ENCODE assay signal across 24 cellular contexts in the genomic region with DNA sequence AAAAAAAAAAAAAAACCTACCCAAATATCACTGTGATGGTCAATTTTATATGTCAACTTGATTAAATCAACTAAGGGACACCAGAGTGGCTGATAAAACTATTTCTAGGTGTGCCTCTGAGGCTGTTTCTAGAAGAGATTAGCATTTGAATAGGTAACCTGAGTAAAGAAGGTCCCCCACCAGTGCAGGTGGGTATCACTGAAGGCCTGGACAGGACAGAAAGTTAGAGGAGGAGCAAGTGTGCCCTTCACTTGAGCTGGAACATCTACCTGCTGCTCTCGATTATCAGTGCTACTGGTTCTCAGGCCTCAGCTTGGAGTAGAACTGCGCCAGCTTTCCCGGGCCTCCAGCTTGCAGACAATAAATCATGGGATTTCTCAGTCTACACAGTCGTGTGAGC.
"Had no signal": no experiment of that assay in that cellular context is flagged by ENCODE, and none has a peak within 500 bp of the region (broad histone marks: within the 10 kb centered on the region; RNA-seq: fewer than 3 reads in every experiment).

No MANE protein-coding gene starts in this region.

- H3K27ac ChIP-seq: cardiac muscle cell had no signal

- ATAC-seq: activated naive CD8-positive, alpha-beta T cell treated with anti-CD3 and anti-CD28 coated beads, Interleukin-2, amount 50 U/mL, for 24 hours; HepG2 had no signal

- DNase-seq: activated B cell treated with CpG ODN at 0.5 μM for 24 hours; activated CD4-positive, alpha-beta memory T cell treated with anti-CD3 and anti-CD28 coated beads for 36 hours; activated CD4-positive, alpha-beta T cell treated with anti-CD3 and anti-CD28 coated beads for 1 hour; activated CD4-positive, alpha-beta T cell treated with anti-CD3 and anti-CD28 coated beads, Interleukin-2, amount 10 ng/mL, durations not matched to agents 7 days and 5 days; activated CD8-positive, alpha-beta memory T cell treated with anti-CD3 and anti-CD28 coated beads, Interleukin-2, amount 50 U/mL, for 4 hours; activated naive CD4-positive, alpha-beta T cell; activated naive CD8-positive, alpha-beta T cell treated with anti-CD3 and anti-CD28 coated beads, Interleukin-2, amount 50 U/mL, for 24 hours; amniotic stem cell; MM.1S; NCI-H1105; NCI-H1436; NCI-H1694 treated with DMSO at 0.1 percent for 48 hours; NCI-H2029 treated with DMSO at 0.1 percent for 48 hours; NCI-H510A treated with DMSO at 0.1 percent for 48 hours; NCI-H69; NK-92 treated with Interleukin-12 subunit alpha and Interleukin-12 subunit beta, amount 100 ng/mL, for 24 hours; SHP77 had no signal

- H3K4me3 Mint-ChIP-seq: activated B cell treated with CpG ODN at 0.5 μM for 24 hours; activated CD4-positive, alpha-beta memory T cell treated with anti-CD3 and anti-CD28 coated beads for 36 hours; activated CD4-positive, alpha-beta T cell treated with anti-CD3 and anti-CD28 coated beads, Interleukin-2, amount 10 ng/mL, durations not matched to agents 7 days and 5 days; activated naive CD4-positive, alpha-beta T cell treated with anti-CD3 and anti-CD28 coated beads, Interleukin-2, amount 50 U/mL, for 24 hours; activated naive CD8-positive, alpha-beta T cell treated with anti-CD3 and anti-CD28 coated beads, Interleukin-2, amount 50 U/mL, for 24 hours; brain; T-helper 1 cell treated with Interleukin-12 subunit alpha and Interleukin-12 subunit beta and Interleukin-4 antibody, amounts not matched to agents 30 μg/mL and 1 μg/mL, for 36 hours had no signal

- H3K36me3 ChIP-seq: cardiac muscle cell had no signal

- H3K27ac Mint-ChIP-seq: activated CD4-positive, alpha-beta memory T cell treated with anti-CD3 and anti-CD28 coated beads for 36 hours; activated CD4-positive, alpha-beta T cell treated with anti-CD3 and anti-CD28 coated beads, Interleukin-2, amount 10 ng/mL, durations not matched to agents 7 days and 5 days; activated naive CD4-positive, alpha-beta T cell treated with anti-CD3 and anti-CD28 coated beads, Interleukin-2, amount 50 U/mL, for 24 hours; activated naive CD8-positive, alpha-beta T cell treated with anti-CD3 and anti-CD28 coated beads, Interleukin-2, amount 50 U/mL, for 24 hours; brain; T-helper 1 cell treated with Interleukin-12 subunit alpha and Interleukin-12 subunit beta and Interleukin-4 antibody, amounts not matched to agents 30 μg/mL and 1 μg/mL, for 36 hours had no signal

- H3K27me3 Mint-ChIP-seq: activated B cell treated with CpG ODN at 0.5 μM for 24 hours; activated CD4-positive, alpha-beta memory T cell treated with anti-CD3 and anti-CD28 coated beads for 36 hours; brain had no signal

- FAIRE-seq: astrocyte, HepG2, RCC 7860 had no signal

- H3K9me3 Mint-ChIP-seq: activated B cell treated with CpG ODN at 0.5 μM for 24 hours; activated CD4-positive, alpha-beta T cell treated with anti-CD3 and anti-CD28 coated beads, Interleukin-2, amount 10 ng/mL, durations not matched to agents 7 days and 5 days; activated naive CD4-positive, alpha-beta T cell treated with anti-CD3 and anti-CD28 coated beads, Interleukin-2, amount 50 U/mL, for 24 hours; activated naive CD8-positive, alpha-beta T cell treated with anti-CD3 and anti-CD28 coated beads, Interleukin-2, amount 50 U/mL, for 24 hours; T-helper 1 cell treated with Interleukin-12 subunit alpha and Interleukin-12 subunit beta and Interleukin-4 antibody, amounts not matched to agents 30 μg/mL and 1 μg/mL, for 36 hours had no signal

- H3K4me3 ChIP-seq: cardiac muscle cell had no signal

- H3K36me3 Mint-ChIP-seq: activated CD4-positive, alpha-beta memory T cell treated with anti-CD3 and anti-CD28 coated beads for 36 hours; activated naive CD4-positive, alpha-beta T cell treated with anti-CD3 and anti-CD28 coated beads, Interleukin-2, amount 50 U/mL, for 24 hours had no signal
